13 cellular contexts compared by ENCODE assay signal in the genomic region with DNA sequence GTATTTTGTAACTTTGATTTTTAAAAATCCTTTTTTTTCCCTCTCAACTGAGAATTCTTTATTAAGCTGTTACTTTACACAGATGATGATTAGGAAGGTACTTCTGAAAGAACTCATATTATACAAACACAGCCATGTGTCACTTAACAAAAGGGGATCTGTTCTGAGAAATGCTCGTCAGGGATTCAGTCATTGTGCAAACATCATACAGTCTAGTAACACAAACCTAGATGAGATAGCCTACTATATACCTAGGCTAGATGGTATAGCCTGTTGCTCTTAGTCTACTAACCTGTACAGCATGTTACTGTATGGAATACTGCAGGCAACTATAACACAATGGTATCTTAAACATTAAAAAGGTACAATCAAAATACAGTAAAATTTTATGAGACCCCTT.
"Had no signal": no experiment of that assay in that cellular context is flagged by ENCODE, and none has a peak within 500 bp of the region (broad histone marks: within the 10 kb centered on the region; RNA-seq: fewer than 3 reads in every experiment).

No MANE protein-coding gene starts in this region.

- DNase-seq: NCI-H187, NCI-H2029, NCI-H2081 treated with DMSO at 0.1 percent for 48 hours, NCI-H510A, PC-9, Right ventricle myocardium superior, SIG-M5 had no signal

- H3K27me3 ChIP-seq: SJSA1 had no signal

- H3K9me3 Mint-ChIP-seq: IgD-negative memory B cell, T-cell had no signal

- H3K9ac ChIP-seq: KMS-11, SK-N-SH had no signal

- H3K27ac ChIP-seq: KMS-11, PC-9, SJSA1 had no signal

- H3K4me3 Mint-ChIP-seq: IgD-negative memory B cell, T-cell had no signal

- H3K27ac Mint-ChIP-seq: IgD-negative memory B cell, T-cell had no signal

- H3K4me3 ChIP-seq: K562, PC-9, SJSA1 had no signal

- H3K4me1 ChIP-seq: SJSA1 had no signal

- H3K27me3 Mint-ChIP-seq: IgD-negative memory B cell, T-cell had no signal

- H2AFZ ChIP-seq: PC-9 had no signal

- H3K9me2 ChIP-seq: SK-N-SH had no signal

- H3K4me2 ChIP-seq: KMS-11, PC-9, SK-N-SH had no signal

- H3K9me3 ChIP-seq: SJSA1, SK-N-SH had no signal
